1 cellular context compared by ENCODE assay signal in the genomic region with DNA sequence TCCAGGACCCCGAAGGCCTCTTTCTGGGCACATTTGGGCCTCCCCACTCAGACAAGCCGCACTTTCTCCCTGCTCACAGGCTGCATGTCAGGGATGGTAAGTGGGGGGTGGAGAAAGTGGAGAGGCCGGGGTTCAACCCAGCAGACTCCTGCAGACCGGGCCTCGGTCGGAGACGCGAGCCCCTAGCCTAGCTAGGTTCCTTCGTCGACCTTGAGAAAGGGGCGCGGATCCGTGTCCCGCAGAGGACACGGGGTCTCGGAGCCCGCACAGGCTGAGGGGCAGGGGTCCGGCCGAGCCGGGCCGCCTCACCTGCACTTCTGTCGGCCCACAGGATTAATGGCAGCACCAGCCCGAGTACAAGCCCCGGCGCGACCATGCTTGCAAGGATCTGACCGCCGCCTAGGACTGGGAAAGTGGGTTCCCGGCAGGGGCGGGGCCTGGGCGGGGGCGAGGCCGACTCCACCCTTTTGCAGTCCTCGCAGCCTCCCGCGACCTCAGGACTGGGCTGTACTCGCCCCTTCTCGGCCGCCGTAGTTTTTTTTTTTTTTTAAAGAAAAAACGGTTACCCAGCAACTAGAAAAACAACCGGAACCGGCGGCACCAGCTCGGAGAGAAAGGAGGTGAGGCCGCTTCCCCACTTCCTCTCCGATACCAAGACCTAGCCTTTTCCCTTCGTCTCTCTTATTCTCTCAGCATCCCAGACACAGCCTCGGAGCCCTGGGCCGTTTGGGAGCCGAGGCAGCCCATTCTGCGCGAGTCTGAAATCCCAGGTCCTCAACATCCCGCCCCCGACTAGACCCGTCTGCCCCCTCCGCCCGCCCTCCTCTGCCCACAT.
A peak's percentile ranks its signal among the peaks of the same experiment; 100 is the strongest.
TF ChIP-seq lines count a peak whose summit lies in the region.

A gene with protein sequence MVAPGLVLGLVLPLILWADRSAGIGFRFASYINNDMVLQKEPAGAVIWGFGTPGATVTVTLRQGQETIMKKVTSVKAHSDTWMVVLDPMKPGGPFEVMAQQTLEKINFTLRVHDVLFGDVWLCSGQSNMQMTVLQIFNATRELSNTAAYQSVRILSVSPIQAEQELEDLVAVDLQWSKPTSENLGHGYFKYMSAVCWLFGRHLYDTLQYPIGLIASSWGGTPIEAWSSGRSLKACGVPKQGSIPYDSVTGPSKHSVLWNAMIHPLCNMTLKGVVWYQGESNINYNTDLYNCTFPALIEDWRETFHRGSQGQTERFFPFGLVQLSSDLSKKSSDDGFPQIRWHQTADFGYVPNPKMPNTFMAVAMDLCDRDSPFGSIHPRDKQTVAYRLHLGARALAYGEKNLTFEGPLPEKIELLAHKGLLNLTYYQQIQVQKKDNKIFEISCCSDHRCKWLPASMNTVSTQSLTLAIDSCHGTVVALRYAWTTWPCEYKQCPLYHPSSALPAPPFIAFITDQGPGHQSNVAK (minus strand): TSS at position 407 of the 835 bp plus-strand sequence. CDS start 31 bp downstream, at position 376.
A gene (plus strand): TSS at position 572 of the 835 bp plus-strand sequence. CDS start 1,361 bp downstream, outside the sequence.

TF ChIP-seq in HEK293, 187 proteins besides CTCF, POLR2A, EP300 and RAD21 (continued from another document and continues in another):
- TF ChIP-seq, protein P1, sequence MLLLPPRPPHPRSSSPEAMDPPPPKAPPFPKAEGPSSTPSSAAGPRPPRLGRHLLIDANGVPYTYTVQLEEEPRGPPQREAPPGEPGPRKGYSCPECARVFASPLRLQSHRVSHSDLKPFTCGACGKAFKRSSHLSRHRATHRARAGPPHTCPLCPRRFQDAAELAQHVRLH (tag by site-specific recombination; IDR thresholded peaks at IDR 0.05), result 0 out of 2 replicates have a peak, but pooled peaks have one; percentile 42
- TF ChIP-seq ZNF324 (tag by site-specific recombination; IDR thresholded peaks at IDR 0.05) (no peak), ZNF654 (tag by site-specific recombination; IDR thresholded peaks at IDR 0.05; ENCODE audit: low read depth) (no peak), ZNF121 (tag by site-specific recombination; IDR thresholded peaks at IDR 0.05) (no peak), KLF9 (tag by site-specific recombination; IDR thresholded peaks at IDR 0.05; ENCODE audit: low read depth) (peak; percentile 70), ZNF350 (tag by site-specific recombination; IDR thresholded peaks at IDR 0.05) (no peak), ZNF777 (tag by site-specific recombination; IDR thresholded peaks at IDR 0.05; ENCODE audit: borderline replicate concordance) (no peak), ZNF157 (tag by site-specific recombination; IDR thresholded peaks at IDR 0.05) (no peak), ZNF292 (tag by site-specific recombination; IDR thresholded peaks at IDR 0.05; ENCODE audit: borderline replicate concordance, low read depth) (no peak), MEIS1 (CRISPR knock-in tag; IDR thresholded peaks at IDR 0.05; ENCODE audit: borderline replicate concordance) (no peak), ZNF530 (tag by site-specific recombination; IDR thresholded peaks at IDR 0.05; ENCODE audit: low read depth) (no peak), SCRT2 (tag by site-specific recombination; IDR thresholded peaks at IDR 0.05) (no peak), TRIM28 (IDR thresholded peaks at IDR 0.05; ENCODE audit: borderline replicate concordance, low read length) (no peak), ZNF239 (tag by site-specific recombination; IDR thresholded peaks at IDR 0.05) (no peak), SP2 (tag by site-specific recombination; IDR thresholded peaks at IDR 0.05) (peak; percentile 49), ZNF514 (tag by site-specific recombination; IDR thresholded peaks at IDR 0.05) (no peak), REPIN1 (tag by site-specific recombination; IDR thresholded peaks at IDR 0.05; ENCODE audit: low read depth) (no peak), SP3 (tag by site-specific recombination; IDR thresholded peaks at IDR 0.05) (peak; percentile 80), ZEB2 (tag by site-specific recombination; IDR thresholded peaks at IDR 0.05) (0 out of 2 replicates have a peak, but pooled peaks have one; percentile 24), ZNF747 (tag by site-specific recombination; IDR thresholded peaks at IDR 0.05) (no peak), ZFP69B (tag by site-specific recombination; IDR thresholded peaks at IDR 0.05) (no peak)
- TF ChIP-seq, protein P2, sequence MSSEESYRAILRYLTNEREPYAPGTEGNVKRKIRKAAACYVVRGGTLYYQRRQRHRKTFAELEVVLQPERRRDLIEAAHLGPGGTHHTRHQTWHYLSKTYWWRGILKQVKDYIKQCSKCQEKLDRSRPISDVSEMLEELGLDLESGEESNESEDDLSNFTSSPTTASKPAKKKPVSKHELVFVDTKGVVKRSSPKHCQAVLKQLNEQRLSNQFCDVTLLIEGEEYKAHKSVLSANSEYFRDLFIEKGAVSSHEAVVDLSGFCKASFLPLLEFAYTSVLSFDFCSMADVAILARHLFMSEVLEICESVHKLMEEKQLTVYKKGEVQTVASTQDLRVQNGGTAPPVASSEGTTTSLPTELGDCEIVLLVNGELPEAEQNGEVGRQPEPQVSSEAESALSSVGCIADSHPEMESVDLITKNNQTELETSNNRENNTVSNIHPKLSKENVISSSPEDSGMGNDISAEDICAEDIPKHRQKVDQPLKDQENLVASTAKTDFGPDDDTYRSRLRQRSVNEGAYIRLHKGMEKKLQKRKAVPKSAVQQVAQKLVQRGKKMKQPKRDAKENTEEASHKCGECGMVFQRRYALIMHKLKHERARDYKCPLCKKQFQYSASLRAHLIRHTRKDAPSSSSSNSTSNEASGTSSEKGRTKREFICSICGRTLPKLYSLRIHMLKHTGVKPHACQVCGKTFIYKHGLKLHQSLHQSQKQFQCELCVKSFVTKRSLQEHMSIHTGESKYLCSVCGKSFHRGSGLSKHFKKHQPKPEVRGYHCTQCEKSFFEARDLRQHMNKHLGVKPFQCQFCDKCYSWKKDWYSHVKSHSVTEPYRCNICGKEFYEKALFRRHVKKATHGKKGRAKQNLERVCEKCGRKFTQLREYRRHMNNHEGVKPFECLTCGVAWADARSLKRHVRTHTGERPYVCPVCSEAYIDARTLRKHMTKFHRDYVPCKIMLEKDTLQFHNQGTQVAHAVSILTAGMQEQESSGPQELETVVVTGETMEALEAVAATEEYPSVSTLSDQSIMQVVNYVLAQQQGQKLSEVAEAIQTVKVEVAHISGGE (tag by site-specific recombination; conservative IDR thresholded peaks at IDR 0.05; ENCODE audit: low read depth), result peak; percentile 40; the same call in 1 of the 2 replicates
- TF ChIP-seq, protein P3, sequence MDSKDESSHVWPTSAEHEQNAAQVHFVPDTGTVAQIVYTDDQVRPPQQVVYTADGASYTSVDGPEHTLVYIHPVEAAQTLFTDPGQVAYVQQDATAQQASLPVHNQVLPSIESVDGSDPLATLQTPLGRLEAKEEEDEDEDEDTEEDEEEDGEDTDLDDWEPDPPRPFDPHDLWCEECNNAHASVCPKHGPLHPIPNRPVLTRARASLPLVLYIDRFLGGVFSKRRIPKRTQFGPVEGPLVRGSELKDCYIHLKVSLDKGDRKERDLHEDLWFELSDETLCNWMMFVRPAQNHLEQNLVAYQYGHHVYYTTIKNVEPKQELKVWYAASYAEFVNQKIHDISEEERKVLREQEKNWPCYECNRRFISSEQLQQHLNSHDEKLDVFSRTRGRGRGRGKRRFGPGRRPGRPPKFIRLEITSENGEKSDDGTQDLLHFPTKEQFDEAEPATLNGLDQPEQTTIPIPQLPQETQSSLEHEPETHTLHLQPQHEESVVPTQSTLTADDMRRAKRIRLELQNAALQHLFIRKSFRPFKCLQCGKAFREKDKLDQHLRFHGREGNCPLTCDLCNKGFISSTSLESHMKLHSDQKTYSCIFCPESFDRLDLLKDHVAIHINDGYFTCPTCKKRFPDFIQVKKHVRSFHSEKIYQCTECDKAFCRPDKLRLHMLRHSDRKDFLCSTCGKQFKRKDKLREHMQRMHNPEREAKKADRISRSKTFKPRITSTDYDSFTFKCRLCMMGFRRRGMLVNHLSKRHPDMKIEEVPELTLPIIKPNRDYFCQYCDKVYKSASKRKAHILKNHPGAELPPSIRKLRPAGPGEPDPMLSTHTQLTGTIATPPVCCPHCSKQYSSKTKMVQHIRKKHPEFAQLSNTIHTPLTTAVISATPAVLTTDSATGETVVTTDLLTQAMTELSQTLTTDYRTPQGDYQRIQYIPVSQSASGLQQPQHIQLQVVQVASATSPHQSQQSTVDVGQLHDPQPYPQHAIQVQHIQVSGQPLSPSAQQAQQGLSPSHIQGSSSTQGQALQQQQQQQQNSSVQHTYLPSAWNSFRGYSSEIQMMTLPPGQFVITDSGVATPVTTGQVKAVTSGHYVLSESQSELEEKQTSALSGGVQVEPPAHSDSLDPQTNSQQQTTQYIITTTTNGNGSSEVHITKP (tag by site-specific recombination; IDR thresholded peaks at IDR 0.05), result peak; percentile 98
- TF ChIP-seq, protein P4, sequence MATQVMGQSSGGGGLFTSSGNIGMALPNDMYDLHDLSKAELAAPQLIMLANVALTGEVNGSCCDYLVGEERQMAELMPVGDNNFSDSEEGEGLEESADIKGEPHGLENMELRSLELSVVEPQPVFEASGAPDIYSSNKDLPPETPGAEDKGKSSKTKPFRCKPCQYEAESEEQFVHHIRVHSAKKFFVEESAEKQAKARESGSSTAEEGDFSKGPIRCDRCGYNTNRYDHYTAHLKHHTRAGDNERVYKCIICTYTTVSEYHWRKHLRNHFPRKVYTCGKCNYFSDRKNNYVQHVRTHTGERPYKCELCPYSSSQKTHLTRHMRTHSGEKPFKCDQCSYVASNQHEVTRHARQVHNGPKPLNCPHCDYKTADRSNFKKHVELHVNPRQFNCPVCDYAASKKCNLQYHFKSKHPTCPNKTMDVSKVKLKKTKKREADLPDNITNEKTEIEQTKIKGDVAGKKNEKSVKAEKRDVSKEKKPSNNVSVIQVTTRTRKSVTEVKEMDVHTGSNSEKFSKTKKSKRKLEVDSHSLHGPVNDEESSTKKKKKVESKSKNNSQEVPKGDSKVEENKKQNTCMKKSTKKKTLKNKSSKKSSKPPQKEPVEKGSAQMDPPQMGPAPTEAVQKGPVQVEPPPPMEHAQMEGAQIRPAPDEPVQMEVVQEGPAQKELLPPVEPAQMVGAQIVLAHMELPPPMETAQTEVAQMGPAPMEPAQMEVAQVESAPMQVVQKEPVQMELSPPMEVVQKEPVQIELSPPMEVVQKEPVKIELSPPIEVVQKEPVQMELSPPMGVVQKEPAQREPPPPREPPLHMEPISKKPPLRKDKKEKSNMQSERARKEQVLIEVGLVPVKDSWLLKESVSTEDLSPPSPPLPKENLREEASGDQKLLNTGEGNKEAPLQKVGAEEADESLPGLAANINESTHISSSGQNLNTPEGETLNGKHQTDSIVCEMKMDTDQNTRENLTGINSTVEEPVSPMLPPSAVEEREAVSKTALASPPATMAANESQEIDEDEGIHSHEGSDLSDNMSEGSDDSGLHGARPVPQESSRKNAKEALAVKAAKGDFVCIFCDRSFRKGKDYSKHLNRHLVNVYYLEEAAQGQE (tag by site-specific recombination; IDR thresholded peaks at IDR 0.05), result no peak
- TF ChIP-seq, protein P5, sequence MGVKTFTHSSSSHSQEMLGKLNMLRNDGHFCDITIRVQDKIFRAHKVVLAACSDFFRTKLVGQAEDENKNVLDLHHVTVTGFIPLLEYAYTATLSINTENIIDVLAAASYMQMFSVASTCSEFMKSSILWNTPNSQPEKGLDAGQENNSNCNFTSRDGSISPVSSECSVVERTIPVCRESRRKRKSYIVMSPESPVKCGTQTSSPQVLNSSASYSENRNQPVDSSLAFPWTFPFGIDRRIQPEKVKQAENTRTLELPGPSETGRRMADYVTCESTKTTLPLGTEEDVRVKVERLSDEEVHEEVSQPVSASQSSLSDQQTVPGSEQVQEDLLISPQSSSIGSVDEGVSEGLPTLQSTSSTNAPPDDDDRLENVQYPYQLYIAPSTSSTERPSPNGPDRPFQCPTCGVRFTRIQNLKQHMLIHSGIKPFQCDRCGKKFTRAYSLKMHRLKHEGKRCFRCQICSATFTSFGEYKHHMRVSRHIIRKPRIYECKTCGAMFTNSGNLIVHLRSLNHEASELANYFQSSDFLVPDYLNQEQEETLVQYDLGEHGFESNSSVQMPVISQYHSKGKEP (tag by site-specific recombination; IDR thresholded peaks at IDR 0.05), result no peak
- TF ChIP-seq, protein P6, sequence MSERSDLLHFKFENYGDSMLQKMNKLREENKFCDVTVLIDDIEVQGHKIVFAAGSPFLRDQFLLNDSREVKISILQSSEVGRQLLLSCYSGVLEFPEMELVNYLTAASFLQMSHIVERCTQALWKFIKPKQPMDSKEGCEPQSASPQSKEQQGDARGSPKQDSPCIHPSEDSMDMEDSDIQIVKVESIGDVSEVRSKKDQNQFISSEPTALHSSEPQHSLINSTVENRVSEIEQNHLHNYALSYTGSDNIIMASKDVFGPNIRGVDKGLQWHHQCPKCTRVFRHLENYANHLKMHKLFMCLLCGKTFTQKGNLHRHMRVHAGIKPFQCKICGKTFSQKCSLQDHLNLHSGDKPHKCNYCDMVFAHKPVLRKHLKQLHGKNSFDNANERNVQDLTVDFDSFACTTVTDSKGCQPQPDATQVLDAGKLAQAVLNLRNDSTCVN (tag by site-specific recombination; optimal IDR thresholded peaks at IDR 0.05), result peak; percentile 42
- TF ChIP-seq, protein P7, sequence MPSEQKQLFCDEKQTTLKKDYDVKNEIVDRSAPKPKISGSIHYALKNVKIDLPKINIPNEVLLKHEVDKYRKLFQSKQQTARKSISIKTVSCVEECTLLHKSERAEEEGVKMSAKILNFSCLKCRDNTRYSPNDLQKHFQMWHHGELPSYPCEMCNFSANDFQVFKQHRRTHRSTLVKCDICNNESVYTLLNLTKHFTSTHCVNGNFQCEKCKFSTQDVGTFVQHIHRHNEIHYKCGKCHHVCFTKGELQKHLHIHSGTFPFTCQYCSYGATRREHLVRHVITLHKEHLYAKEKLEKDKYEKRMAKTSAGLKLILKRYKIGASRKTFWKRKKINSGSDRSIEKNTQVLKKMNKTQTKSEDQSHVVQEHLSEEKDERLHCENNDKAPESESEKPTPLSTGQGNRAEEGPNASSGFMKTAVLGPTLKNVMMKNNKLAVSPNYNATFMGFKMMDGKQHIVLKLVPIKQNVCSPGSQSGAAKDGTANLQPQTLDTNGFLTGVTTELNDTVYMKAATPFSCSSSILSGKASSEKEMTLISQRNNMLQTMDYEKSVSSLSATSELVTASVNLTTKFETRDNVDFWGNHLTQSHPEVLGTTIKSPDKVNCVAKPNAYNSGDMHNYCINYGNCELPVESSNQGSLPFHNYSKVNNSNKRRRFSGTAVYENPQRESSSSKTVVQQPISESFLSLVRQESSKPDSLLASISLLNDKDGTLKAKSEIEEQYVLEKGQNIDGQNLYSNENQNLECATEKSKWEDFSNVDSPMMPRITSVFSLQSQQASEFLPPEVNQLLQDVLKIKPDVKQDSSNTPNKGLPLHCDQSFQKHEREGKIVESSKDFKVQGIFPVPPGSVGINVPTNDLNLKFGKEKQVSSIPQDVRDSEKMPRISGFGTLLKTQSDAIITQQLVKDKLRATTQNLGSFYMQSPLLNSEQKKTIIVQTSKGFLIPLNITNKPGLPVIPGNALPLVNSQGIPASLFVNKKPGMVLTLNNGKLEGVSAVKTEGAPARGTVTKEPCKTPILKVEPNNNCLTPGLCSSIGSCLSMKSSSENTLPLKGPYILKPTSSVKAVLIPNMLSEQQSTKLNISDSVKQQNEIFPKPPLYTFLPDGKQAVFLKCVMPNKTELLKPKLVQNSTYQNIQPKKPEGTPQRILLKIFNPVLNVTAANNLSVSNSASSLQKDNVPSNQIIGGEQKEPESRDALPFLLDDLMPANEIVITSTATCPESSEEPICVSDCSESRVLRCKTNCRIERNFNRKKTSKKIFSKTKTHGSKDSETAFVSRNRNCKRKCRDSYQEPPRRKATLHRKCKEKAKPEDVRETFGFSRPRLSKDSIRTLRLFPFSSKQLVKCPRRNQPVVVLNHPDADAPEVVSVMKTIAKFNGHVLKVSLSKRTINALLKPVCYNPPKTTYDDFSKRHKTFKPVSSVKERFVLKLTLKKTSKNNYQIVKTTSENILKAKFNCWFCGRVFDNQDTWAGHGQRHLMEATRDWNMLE (tag by site-specific recombination; conservative IDR thresholded peaks at IDR 0.05; ENCODE audit: low read depth), result no peak
